ENCODE assay signal across 9 cellular contexts in the genomic region with DNA sequence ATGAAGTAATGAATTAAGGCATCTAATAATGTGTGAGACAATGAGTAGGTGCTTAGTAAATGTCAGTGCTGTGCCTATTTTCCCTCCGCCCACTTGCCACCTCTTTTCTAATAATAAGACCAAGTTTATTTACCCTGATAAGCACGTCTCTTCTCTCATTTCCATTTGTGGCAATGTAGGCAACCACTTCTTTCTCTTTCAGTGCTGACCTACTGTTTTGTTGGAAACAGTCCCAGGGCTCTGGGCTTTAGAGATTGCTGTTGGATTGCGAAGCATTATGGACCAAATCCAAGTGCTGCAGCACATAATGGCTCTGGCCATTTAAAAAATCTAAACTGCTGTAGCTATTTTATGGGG.
A peak's percentile ranks its signal among the peaks of the same experiment; 100 is the strongest.
DNase-seq lines count a peak whose midpoint lies in the region; ATAC-seq and TF ChIP-seq lines count a peak whose summit lies in the region.
"Had no signal": no experiment of that assay in that cellular context is flagged by ENCODE, and none has a peak within 500 bp of the region (broad histone marks: within the 10 kb centered on the region; RNA-seq: fewer than 3 reads in every experiment).

No MANE protein-coding gene starts in this region.

- H3K9ac ChIP-seq in smooth muscle cell (ENCODE audit: low read depth) = no peak overlapping the region

- H3K4me1 ChIP-seq in smooth muscle cell (ENCODE audit: low read depth) = peaks cover 3% of the 10 kb centered on the region

- H2AFZ ChIP-seq in smooth muscle cell (ENCODE audit: low read depth) = no peak overlapping the region

- no peak overlapping the region for H3K4me2 ChIP-seq in smooth muscle cell

- H3K4me3 ChIP-seq in AG09309 (ENCODE audit: control insufficient read depth, low read depth, low read length) (no peak overlapping the region), MG63 (no peak overlapping the region), cardiac fibroblast (replicated peaks in 1 of 2; ENCODE audit: low read depth in 2 of 2, low read length in 2 of 2) (no peak overlapping the region), WERI-Rb-1 (ENCODE audit: low read depth, low read length) (no peak overlapping the region), smooth muscle cell (no peak overlapping the region)

- no peaks in the 10 kb centered on the region for H3K27me3 ChIP-seq in MG63
- no peaks in the 10 kb centered on the region for H3K27me3 ChIP-seq in WERI-Rb-1 (ENCODE audit: insufficient read depth, low read depth, severe bottlenecking)
- no peaks in the 10 kb centered on the region for H3K27me3 ChIP-seq in smooth muscle cell (ENCODE audit: low read depth)

- 45% methylated on average over 3 of the region's 3 CpGs for WGBS in smooth muscle cell (ENCODE audit: low lambda C conversion rate)

- H3K79me2 ChIP-seq in smooth muscle cell (ENCODE audit: low read depth) = no peaks in the 10 kb centered on the region

- H3K36me3 ChIP-seq in MG63 (no peaks in the 10 kb centered on the region), WERI-Rb-1 (no peaks in the 10 kb centered on the region), smooth muscle cell (ENCODE audit: low read depth) (no peaks in the 10 kb centered on the region)

- no peaks in the 10 kb centered on the region for H3F3A ChIP-seq in smooth muscle cell (ENCODE audit: low read depth)

- H3K27ac ChIP-seq in WERI-Rb-1 (no peak overlapping the region), smooth muscle cell (ENCODE audit: low read depth) (no peak overlapping the region)
- H3K27ac ChIP-seq: HL-60 had no signal

- H3K9me3 ChIP-seq in MG63 (no peaks in the 10 kb centered on the region), WERI-Rb-1 (ENCODE audit: severe bottlenecking) (no peaks in the 10 kb centered on the region), smooth muscle cell (replicated peaks; ENCODE audit: low read depth) (no peaks in the 10 kb centered on the region)

- no peak for ATAC-seq in HG03439 (IDR thresholded peaks at IDR 0.05; ENCODE audit: unreplicated experiment)
- ATAC-seq in GM19397 (IDR thresholded peaks at IDR 0.05; ENCODE audit: unreplicated experiment) = no peak

- TF ChIP-seq CTCF in AG09309 (IDR thresholded peaks at IDR 0.05; ENCODE audit: control insufficient read depth, insufficient read depth, low read depth, low read length, missing control alignments) = no peak
- no peak for TF ChIP-seq CTCF in cardiac fibroblast (IDR thresholded peaks at IDR 0.05; ENCODE audit: low read depth, low read length)
- TF ChIP-seq CTCF in WERI-Rb-1 (IDR thresholded peaks at IDR 0.05; ENCODE audit: low read depth, low read length) = no peak
- TF ChIP-seq CTCF in smooth muscle cell (IDR thresholded peaks at IDR 0.05; ENCODE audit: borderline replicate concordance, insufficient read depth, poor library complexity, severe bottlenecking) = no peak

- DNase-seq in AG09309 (ENCODE audit: low read depth) (peak; percentile 80), MG63 (peak; percentile 62), cardiac fibroblast (ENCODE audit: low read depth in 2 of 2) (peak; percentile 89 to 92), mucosa of gallbladder (ENCODE audit: low spot score) (peak; percentile 84), WERI-Rb-1 (no peak), smooth muscle cell (lab: John Stamatoyannopoulos, UW; ENCODE audit: unreplicated experiment) (no peak)

- H4K20me1 ChIP-seq in smooth muscle cell (ENCODE audit: low read depth) = no peaks in the 10 kb centered on the region

Comparison
In these comparisons a context has a peak if more than half of its experiments do, and no peak if none do; other contexts are left out.
1. DNase-seq: peak in AG09309 (single experiment), MG63 (single experiment), cardiac fibroblast (2 of 2) and mucosa of gallbladder (single experiment); none in WERI-Rb-1 (single experiment) and smooth muscle cell (single experiment).